In the genomic region with DNA sequence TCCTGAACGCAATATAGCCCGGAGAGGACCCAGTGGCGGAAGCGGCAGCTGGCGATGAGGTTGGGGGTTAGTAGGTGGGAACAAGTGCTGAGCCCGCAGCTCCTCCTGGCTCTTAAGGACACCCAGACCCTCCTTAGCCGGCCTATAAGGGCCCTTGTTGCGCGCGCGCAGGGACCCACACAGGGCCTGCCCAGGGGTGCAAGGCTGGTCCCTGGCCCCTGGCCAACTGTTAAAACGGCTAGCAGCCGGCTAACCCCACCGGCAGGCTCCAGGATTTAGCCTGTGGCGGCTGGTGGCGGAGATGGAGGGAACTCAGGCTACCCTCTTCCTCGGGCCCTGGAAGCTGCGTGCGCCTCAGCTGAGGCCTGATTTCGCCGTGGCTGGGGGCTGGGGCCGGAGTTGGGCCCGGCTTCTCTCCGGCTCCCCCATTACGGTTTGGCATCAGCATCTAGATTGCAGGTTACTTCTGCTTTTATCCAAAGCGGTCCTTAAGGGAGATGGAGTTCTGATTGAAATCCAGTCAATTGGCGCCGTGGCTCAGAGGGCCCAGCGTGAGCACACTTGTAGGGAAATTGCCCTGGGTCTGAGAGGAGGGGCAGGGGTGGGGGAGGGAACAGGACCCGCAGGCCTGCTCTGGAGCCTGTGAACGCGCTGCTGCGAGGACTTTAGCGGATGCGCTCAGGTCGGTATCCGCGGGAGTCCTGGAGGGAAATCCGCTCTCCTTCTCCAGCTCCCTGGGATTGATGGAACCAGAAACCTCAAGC, we compare ENCODE assay signal across 8 cellular contexts. TPM values are rescaled to one million over a fixed set of nuclear protein-coding genes. Genes with fewer than 3 reads are reported as not detected.
DNase-seq lines count a peak whose midpoint lies in the region; ATAC-seq and TF ChIP-seq lines count a peak whose summit lies in the region.

No MANE protein-coding gene starts in this region.

- no peak overlapping the region for H3K9ac ChIP-seq in IMR-90 (ENCODE audit: low read depth, low read length)

- H3K27me3 Mint-ChIP-seq in CD8-positive, alpha-beta memory T cell: no peaks in the 10 kb centered on the region
- H3K27me3 Mint-ChIP-seq in natural killer cell treated with Interleukin-12 subunit alpha and Interleukin-12 subunit beta and Interleukin-15 and Interleukin-18, amount 100 ng/mL, for 72 hours: peaks cover 0 to 22% of the 10 kb centered on the region in 2 donors

- H2BK5ac ChIP-seq in IMR-90 (ENCODE audit: low read depth, low read length, poor library complexity, severe bottlenecking): no peak overlapping the region

- H3K4me3 ChIP-seq in CD8-positive, alpha-beta memory T cell (ENCODE audit: low read length): peak overlapping the region; percentile 48
- no peak overlapping the region for H3K4me3 ChIP-seq in IMR-90 (ENCODE audit: insufficient read depth, low read depth, low read length)
- H3K4me3 ChIP-seq in dorsolateral prefrontal cortex: peak overlapping the region; percentile 18 to 74 (median 52)
- H3K4me3 ChIP-seq in gastroesophageal sphincter: peak overlapping the region in 1 of 2 donors; percentile 40

- no peaks in the 10 kb centered on the region for H3K79me1 ChIP-seq in IMR-90 (ENCODE audit: low read depth in 1 of 2, low read length in 2 of 2)

- no peak overlapping the region for H2BK120ac ChIP-seq in IMR-90 (ENCODE audit: low read depth, low read length)

- no peak for TF ChIP-seq POLR2A in IMR-90 (IDR thresholded peaks at IDR 0.05; ENCODE audit: low read depth, low read length)
- no peak for TF ChIP-seq POLR2A in gastroesophageal sphincter (IDR thresholded peaks at IDR 0.05)

- H3K4me3 Mint-ChIP-seq in CD8-positive, alpha-beta memory T cell: peak overlapping the region in 1 of 7 donors; percentile 80
- H3K4me3 Mint-ChIP-seq in natural killer cell treated with Interleukin-12 subunit alpha and Interleukin-12 subunit beta and Interleukin-15 and Interleukin-18, amount 100 ng/mL, for 72 hours: peak overlapping the region; percentile 57

- H2AK9ac ChIP-seq in IMR-90 (replicated peaks; ENCODE audit: low read depth, low read length, poor library complexity): no peak overlapping the region

- no peak overlapping the region for H4K5ac ChIP-seq in IMR-90 (ENCODE audit: low read depth, low read length)

- H3K9me3 ChIP-seq in CD8-positive, alpha-beta memory T cell (ENCODE audit: low read length): no peaks in the 10 kb centered on the region
- H3K9me3 ChIP-seq in IMR-90 (ENCODE audit: control insufficient read depth, insufficient read depth, low read length) (no peaks in the 10 kb centered on the region), gastroesophageal sphincter (no peaks in the 10 kb centered on the region)

- no peak overlapping the region for H3K27ac ChIP-seq in CD8-positive, alpha-beta memory T cell (ENCODE audit: low read depth, low read length)
- no peak overlapping the region for H3K27ac ChIP-seq in IMR-90 (ENCODE audit: insufficient read depth, low read length)
- peak overlapping the region in 1 of 59 donors; percentile 60 for H3K27ac ChIP-seq in dorsolateral prefrontal cortex
- no peak overlapping the region for H3K27ac ChIP-seq in gastroesophageal sphincter

- no peak overlapping the region for H3K27ac Mint-ChIP-seq in CD8-positive, alpha-beta memory T cell
- no peak overlapping the region for H3K27ac Mint-ChIP-seq in natural killer cell treated with Interleukin-12 subunit alpha and Interleukin-12 subunit beta and Interleukin-15 and Interleukin-18, amount 100 ng/mL, for 72 hours

- ATAC-seq in IMR-90 (ENCODE audit: low read depth) (no peak), GM21528 (IDR thresholded peaks at IDR 0.05; ENCODE audit: low FRiP score, unreplicated experiment) (no peak), gastroesophageal sphincter (no peak), HG03175 (IDR thresholded peaks at IDR 0.05; ENCODE audit: unreplicated experiment) (no peak)
- peak; percentile 52 to 57 for ATAC-seq in natural killer cell treated with Interleukin-12 subunit alpha and Interleukin-12 subunit beta and Interleukin-15 and Interleukin-18, amount 100 ng/mL, for 72 hours

- intact Hi-C loops in IMR-90 (cut with micrococcal nuclease): no loop called here
- intact Hi-C loops in dorsolateral prefrontal cortex (cut with DNase I): no loop called here

- CTCF ChIA-PET in CD8-positive, alpha-beta memory T cell (lab: Charles Lee): interaction anchor here (0.9 to 4.9 kb wide), 6 partner anchors 11 to 29 kb away, joined by 3 to 34 read pairs (median 5); no protein-coding TSS in a partner anchor
- CTCF ChIA-PET in IMR-90 (lab: Yijun Ruan, JAX): interaction anchor here (1.0 kb wide), 1 partner anchor 72 kb away, joined by 3 read pairs; no protein-coding TSS in a partner anchor

- peaks cover 6% of the 10 kb centered on the region; the same call in 1 of the 2 replicates for H4K20me1 ChIP-seq in IMR-90 (ENCODE audit: insufficient read depth, low read length)

- no peaks in the 10 kb centered on the region for H3K4me1 ChIP-seq in CD8-positive, alpha-beta memory T cell (ENCODE audit: insufficient read depth, low read length)
- H3K4me1 ChIP-seq in IMR-90 (ENCODE audit: control insufficient read depth, insufficient read depth, low read length) (peaks cover 4% of the 10 kb centered on the region; the same call in 1 of the 2 replicates), gastroesophageal sphincter (peaks cover 0 to 16% (median 13%) of the 10 kb centered on the region in 3 donors)

- no peak overlapping the region for H2AK5ac ChIP-seq in IMR-90 (ENCODE audit: low read depth, low read length)

- H3K36me3 Mint-ChIP-seq in CD8-positive, alpha-beta memory T cell: peaks cover 0 to 3% (median 0%) of the 10 kb centered on the region in 3 donors
- H3K36me3 Mint-ChIP-seq in natural killer cell treated with Interleukin-12 subunit alpha and Interleukin-12 subunit beta and Interleukin-15 and Interleukin-18, amount 100 ng/mL, for 72 hours: no peaks in the 10 kb centered on the region

- no peak overlapping the region for H3K18ac ChIP-seq in IMR-90 (ENCODE audit: low read depth, low read length)

- no peaks in the 10 kb centered on the region for H3K9me3 Mint-ChIP-seq in CD8-positive, alpha-beta memory T cell
- no peaks in the 10 kb centered on the region for H3K9me3 Mint-ChIP-seq in natural killer cell treated with Interleukin-12 subunit alpha and Interleukin-12 subunit beta and Interleukin-15 and Interleukin-18, amount 100 ng/mL, for 72 hours

- dilution Hi-C loops in IMR-90 (cut with HindIII; ENCODE audit: low sequenced_read_pairs, unreplicated experiment): no loop called here

- H3K27me3 ChIP-seq in CD8-positive, alpha-beta memory T cell (ENCODE audit: insufficient read depth, low read length, poor library complexity, severe bottlenecking): no peaks in the 10 kb centered on the region
- H3K27me3 ChIP-seq in IMR-90 (ENCODE audit: control insufficient read depth, insufficient read depth, low read length) (peaks cover 75% of the 10 kb centered on the region), dorsolateral prefrontal cortex (peaks cover 0 to 30% (median 8%) of the 10 kb centered on the region in 45 donors), gastroesophageal sphincter (peaks cover 68% of the 10 kb centered on the region)

- DNase-seq in CD8-positive, alpha-beta memory T cell: no peak
- DNase-seq in IMR-90 (no peak), dorsolateral prefrontal cortex (peak in 1 of 10 donors; percentile 42), SIG-M5 (lab: John Stamatoyannopoulos, UW) (no peak)
- no peak for DNase-seq in natural killer cell treated with Interleukin-12 subunit alpha and Interleukin-12 subunit beta and Interleukin-15 and Interleukin-18, amount 100 ng/mL, for 72 hours (ENCODE audit: low spot score)

- H3K14ac ChIP-seq in IMR-90 (replicated peaks; ENCODE audit: low read depth, low read length): no peak overlapping the region

- no peak overlapping the region for H3K56ac ChIP-seq in IMR-90 (ENCODE audit: extremely low read depth, insufficient read depth, low read length)

- H4K91ac ChIP-seq in IMR-90 (ENCODE audit: insufficient read depth, low read depth, low read length): no peak overlapping the region

- no peaks in the 10 kb centered on the region for H3K36me3 ChIP-seq in CD8-positive, alpha-beta memory T cell (ENCODE audit: insufficient read depth, low read length)
- H3K36me3 ChIP-seq in IMR-90 (ENCODE audit: control insufficient read depth, insufficient read depth, low read length) (no peaks in the 10 kb centered on the region), gastroesophageal sphincter (no peaks in the 10 kb centered on the region)

- H2BK15ac ChIP-seq in IMR-90 (ENCODE audit: low read depth, low read length): no peak overlapping the region

- no peak overlapping the region for H4K8ac ChIP-seq in IMR-90 (ENCODE audit: low read depth in 2 of 2, low read length in 2 of 2)

- BruUV-seq in IMR-90 (replicated peaks; lab: Mats Ljungman, UMichigan): no TSS peak

- no peak for TF ChIP-seq EP300 in gastroesophageal sphincter (IDR thresholded peaks at IDR 0.05)

- TF ChIP-seq RAD21 in IMR-90 (IDR thresholded peaks at IDR 0.05; ENCODE audit: low read length): no peak

- no peak overlapping the region for H3K4ac ChIP-seq in IMR-90 (ENCODE audit: low read depth, low read length)

- H2AFZ ChIP-seq in IMR-90 (replicated peaks; ENCODE audit: low read length, poor library complexity): peak overlapping the region; percentile 43

- 31% methylated on average over 12 of the region's 39 CpGs; no CpG with 5 or more reads in 1 of the 2 experiments for WGBS in IMR-90 (ENCODE audit: extremely low coverage in 2 of 2, insufficient read length in 1 of 2), 2 experiments
- WGBS in gastroesophageal sphincter (ENCODE audit: low coverage in 1 of 2), 2 donors: 95% methylated on average over 4 of the region's 39 CpGs; no CpG with 5 or more reads in 1 of the 2 donors

- POLR2A ChIA-PET in CD8-positive, alpha-beta memory T cell (lab: Charles Lee): interaction anchor here (1.2 to 1.5 kb wide), 4 partner anchors 20 to 35 kb away, joined by 3 to 5 read pairs (median 4); no protein-coding TSS in a partner anchor
- POLR2A ChIA-PET in IMR-90 (lab: Charles Lee; ENCODE audit: unreplicated experiment): no interaction called here

- H3K9me1 ChIP-seq in IMR-90 (ENCODE audit: insufficient read depth, low read length): no peaks in the 10 kb centered on the region

- in situ Hi-C loops in IMR-90 (cut with MboI; ENCODE audit: low sequenced_read_pairs): no loop called here

- no peak for TF ChIP-seq CTCF in IMR-90 (conservative IDR thresholded peaks at IDR 0.05; ENCODE audit: low read depth, low read length)
- TF ChIP-seq CTCF in dorsolateral prefrontal cortex (IDR thresholded peaks at IDR 0.05 in 54 of 56, conservative IDR thresholded peaks at IDR 0.05 in 2 of 56; ENCODE audit: low read depth in 1 of 56, partially characterized antibody in 56 of 56): no peak
- no peak for TF ChIP-seq CTCF in gastroesophageal sphincter (IDR thresholded peaks at IDR 0.05)

- H3K4me2 ChIP-seq in IMR-90 (ENCODE audit: low read depth, low read length): no peak overlapping the region; the same call in 1 of the 2 replicates

- no peak overlapping the region for H3K23ac ChIP-seq in IMR-90 (ENCODE audit: low read depth, low read length)

- H2BK20ac ChIP-seq in IMR-90 (ENCODE audit: low read depth, low read length): no peak overlapping the region

- peaks cover 9 to 35% (median 10%) of the 10 kb centered on the region in 3 donors for H3K4me1 Mint-ChIP-seq in CD8-positive, alpha-beta memory T cell
- peaks cover 0 to 9% of the 10 kb centered on the region in 2 donors for H3K4me1 Mint-ChIP-seq in natural killer cell treated with Interleukin-12 subunit alpha and Interleukin-12 subunit beta and Interleukin-15 and Interleukin-18, amount 100 ng/mL, for 72 hours (ENCODE audit: low read depth in 2 of 2)

RNA-seq across cellular contexts. Expression of a gene that starts 37.0 kb away (rescaled TPM):
- 10 to 100 TPM; 79.5 to 86.3 TPM for total RNA-seq in CD8-positive, alpha-beta memory T cell
- 181 TPM for polyA plus RNA-seq in CD8-positive, alpha-beta memory T cell
- 35.8 and 59.4 TPM in 2 replicates for total RNA-seq in IMR-90 (2012; rRNA removed)
- 78.2 and 96.8 TPM in 2 replicates for polyA plus RNA-seq in IMR-90 (2012; rRNA removed)
- polyA plus RNA-seq in IMR-90 (2012; cell fraction: cytosol; rRNA removed): 69.5 and 225 TPM in 2 replicates
- 17.6 and 35.1 TPM in 2 replicates for polyA plus RNA-seq in IMR-90 (2012; cell fraction: nucleus; rRNA removed; ENCODE audit: low replicate concordance)
- 10 to 100 TPM in 114 of 120 experiments, 1 to 10 TPM in 6; 4.7 to 37.8 (median 16.6) TPM for total RNA-seq in dorsolateral prefrontal cortex
- total RNA-seq in natural killer cell treated with Interleukin-12 subunit alpha and Interleukin-12 subunit beta and Interleukin-15 and Interleukin-18, amount 100 ng/mL, for 72 hours: 10 to 100 TPM; 46.0 to 54.8 TPM
- 10 to 100 TPM; 10.6 to 16.2 (median 14.3) TPM for total RNA-seq in gastroesophageal sphincter

Comparison
In these comparisons a context has a peak if more than half of its experiments do, and no peak if none do; other contexts are left out.
1. ATAC-seq: peak in natural killer cell treated with Interleukin-12 subunit alpha and Interleukin-12 subunit beta and Interleukin-15 and Interleukin-18, amount 100 ng/mL, for 72 hours (2 of 2); none in IMR-90 (single experiment), GM21528 (single experiment), gastroesophageal sphincter (single experiment) and HG03175 (single experiment).